18 cellular contexts compared by ENCODE assay signal in genomic region chr1:245041058-245041698, GRCh38.
DNase-seq lines count a peak whose midpoint lies in the region; ATAC-seq, FAIRE-seq and TF ChIP-seq lines count a peak whose summit lies in the region.
"Had no signal": no experiment of that assay in that cellular context is flagged by ENCODE, and none has a peak within 500 bp of the region (broad histone marks: within the 10 kb centered on the region; RNA-seq: fewer than 3 reads in every experiment).

No MANE protein-coding gene starts in this region.

- in situ Hi-C loops in GM12878 (cut with MboI) = loop anchor here (5.0 kb wide), 2 partner anchors 239 to 434 kb away; no protein-coding TSS in a partner anchor

- ATAC-seq in GM12878 = peak; percentile 40; the same call in 2 of the 3 replicates
- no peak for ATAC-seq in activated naive CD4-positive, alpha-beta T cell treated with anti-CD3 and anti-CD28 coated beads, Interleukin-2, amount 50 U/mL, for 72 hours
- ATAC-seq: HCT116 had no signal

- H3K27me3 Mint-ChIP-seq in Caco-2 (ENCODE audit: insufficient read depth, unreplicated experiment) = no peaks in the 10 kb centered on the region
- H3K27me3 Mint-ChIP-seq: B cell; CD4-positive, alpha-beta memory T cell had no signal

- H3K36me3 Mint-ChIP-seq in Caco-2 (ENCODE audit: insufficient read depth, unreplicated experiment) = peaks cover 4% of the 10 kb centered on the region
- no peaks in the 10 kb centered on the region for H3K36me3 Mint-ChIP-seq in activated naive CD4-positive, alpha-beta T cell treated with anti-CD3 and anti-CD28 coated beads, Interleukin-2, amount 50 U/mL, for 72 hours
- H3K36me3 Mint-ChIP-seq: CD4-positive, alpha-beta memory T cell had no signal

- no peak overlapping the region for H3K9ac ChIP-seq in GM12878 (ENCODE audit: control insufficient read depth, insufficient read depth, low read length)

- BruUV-seq in Caco-2 (replicated peaks; lab: Mats Ljungman, UMichigan) (TSS peak; percentile 19), GM12878 (replicated peaks; lab: Mats Ljungman, UMichigan) (no TSS peak), A673 (replicated peaks; lab: Mats Ljungman, UMichigan) (no TSS peak)

- no peak for TF ChIP-seq EP300 in GM12878 (IDR thresholded peaks at IDR 0.05; ENCODE audit: borderline replicate concordance in 1 of 2, control insufficient read depth in 1 of 2, low read depth in 2 of 2, low read length in 2 of 2)

- H3K4me3 ChIP-seq in BE2C (ENCODE audit: low read depth, low read length) = no peak overlapping the region
- H3K4me3 ChIP-seq in Caco-2 (ENCODE audit: low read depth, low read length) = no peak overlapping the region
- H3K4me3 ChIP-seq in GM12878 = no peak overlapping the region
- no peak overlapping the region for H3K4me3 ChIP-seq in A673 (ENCODE audit: low read depth, low read length, poor library complexity, severe bottlenecking)
- H3K4me3 ChIP-seq: MG63, PC-9 had no signal

- DNase-seq in BE2C (no peak), Caco-2 (peak in 1 of 2 experiments; percentile 46), NCI-H82 treated with DMSO at 0.1 percent for 48 hours (lab: John Stamatoyannopoulos, UW; ENCODE audit: unreplicated experiment) (peak; percentile 33), GM12878 (ENCODE audit: low read depth, low spot score) (no peak), A673 (ENCODE audit: low spot score) (no peak), NCI-H187 treated with DMSO at 0.1 percent for 48 hours (lab: John Stamatoyannopoulos, UW) (no peak)
- DNase-seq in activated naive CD4-positive, alpha-beta T cell treated with anti-CD3 and anti-CD28 coated beads, Interleukin-2, amount 50 U/mL, for 72 hours (ENCODE audit: low spot score in 2 of 2) = no peak
- DNase-seq: CD4-positive, alpha-beta memory T cell; DMS79 treated with DMSO at 0.1 percent for 48 hours; KG1; MG63; NCI-H1930; NCI-H2171 treated with DMSO at 0.1 percent for 48 hours; NCI-H748 treated with DMSO at 0.1 percent for 48 hours; PC-9; T-helper 9 cell had no signal

- no peak overlapping the region for H3K4me2 ChIP-seq in GM12878 (ENCODE audit: control insufficient read depth, insufficient read depth)
- H3K4me2 ChIP-seq: PC-9 had no signal

- RAD21 ChIA-PET in GM12878 (lab: Charles Lee; ENCODE audit: unreplicated experiment) = interaction anchor here (0.8 to 5.9 kb wide), 10 partner anchors 9 to 437 kb away, joined by 3 to 109 read pairs (median 8); no protein-coding TSS in a partner anchor

- TF ChIP-seq RAD21 in GM12878 (IDR thresholded peaks at IDR 0.05; ENCODE audit: insufficient read depth, low read depth, low read length) = no peak

- no peaks in the 10 kb centered on the region for H3K79me2 ChIP-seq in GM12878 (ENCODE audit: control insufficient read depth, insufficient read depth, low read length)

- no peak for TF ChIP-seq POLR2A in GM12878 (IDR thresholded peaks at IDR 0.05; ENCODE audit: low read depth, low read length)

- peaks cover 35% of the 10 kb centered on the region for H3K4me1 Mint-ChIP-seq in Caco-2 (ENCODE audit: low read depth, unreplicated experiment)
- H3K4me1 Mint-ChIP-seq: B cell had no signal

- SMC1A ChIA-PET in GM12878 (lab: Charles Lee; ENCODE audit: uncharacterized antibody, unreplicated experiment) = interaction anchor here (1.0 to 4.0 kb wide), 18 partner anchors 20 to 437 kb away, joined by 3 to 91 read pairs (median 8); partner anchors contain the start of gene HNRNPU

- no peaks in the 10 kb centered on the region for H4K20me1 ChIP-seq in GM12878 (ENCODE audit: control insufficient read depth, insufficient read depth)

- FAIRE-seq in GM12878 (lab: Jason Lieb, UNC) = peak; percentile 27

- no peak overlapping the region for H2AFZ ChIP-seq in GM12878 (ENCODE audit: control insufficient read depth, low read depth, low read length)
- H2AFZ ChIP-seq: PC-9 had no signal

- H3K4me3 Mint-ChIP-seq in Caco-2 (ENCODE audit: unreplicated experiment) = peak overlapping the region; percentile 40
- H3K4me3 Mint-ChIP-seq: B cell; CD4-positive, alpha-beta memory T cell had no signal

- CTCF ChIA-PET in Caco-2 (lab: Charles Lee) (interaction anchor here (0.5 to 0.6 kb wide), 2 partner anchors 21 to 46 kb away, joined by 3 to 5 read pairs; no protein-coding TSS in a partner anchor), GM12878 (lab: Yijun Ruan, JAX) (interaction anchor here (1.2 to 5.5 kb wide), 16 partner anchors 9 to 451 kb away, joined by 3 to 239 read pairs (median 14); partner anchors contain the start of genes COX20 and HNRNPU), A673 (lab: Charles Lee) (no interaction called here)

- H3K27ac ChIP-seq in GM12878 (ENCODE audit: control insufficient read depth, insufficient read depth) = no peak overlapping the region
- H3K27ac ChIP-seq in A673 (ENCODE audit: low read depth, low read length, poor library complexity, severe bottlenecking) = no peak overlapping the region
- H3K27ac ChIP-seq: PC-9 had no signal

- POLR2A ChIA-PET in Caco-2 (lab: Charles Lee) (no interaction called here), GM12878 (lab: Charles Lee) (interaction anchor here (0.9 kb wide), 1 partner anchor 179 kb away, joined by 7 read pairs; no protein-coding TSS in a partner anchor), A673 (lab: Charles Lee; ENCODE audit: low non-redundant PET) (no interaction called here)

- intact Hi-C loops in Caco-2 (cut with micrococcal nuclease; ENCODE audit: unreplicated experiment) = loop anchor here (2.0 to 10.0 kb wide), 2 partner anchors 14 to 306 kb away; a partner anchor contains a TSS
- intact Hi-C loops in GM12878 (cut with micrococcal nuclease; ENCODE audit: unreplicated experiment) = no loop called here
- intact Hi-C loops in A673 (cut with micrococcal nuclease; ENCODE audit: unreplicated experiment) = loop anchor here (5.0 to 10.0 kb wide), 3 partner anchors 69 to 206 kb away; partner anchors contain the start of genes COX20 and HNRNPU

- WGBS in GM12878 (ENCODE audit: insufficient coverage, insufficient replicate concordance, low lambda C conversion rate, missing lambda C conversion rate) = 63% methylated on average over 9 of the region's 9 CpGs

- H3K9me3 ChIP-seq in BE2C = no peaks in the 10 kb centered on the region
- 0 out of 2 replicates have a peak, but pooled peaks cover 4% of the 10 kb centered on the region for H3K9me3 ChIP-seq in Caco-2
- no peaks in the 10 kb centered on the region for H3K9me3 ChIP-seq in GM12878 (replicated peaks; ENCODE audit: control insufficient read depth, insufficient read depth, low read length)
- H3K9me3 ChIP-seq in A673 (ENCODE audit: low read depth, low read length, poor library complexity, severe bottlenecking) = no peaks in the 10 kb centered on the region

- H3K36me3 ChIP-seq in BE2C (no peaks in the 10 kb centered on the region; the same call in 1 of the 2 replicates), Caco-2 (ENCODE audit: control insufficient read depth, insufficient read depth, low read length) (no peaks in the 10 kb centered on the region), GM12878 (ENCODE audit: control insufficient read depth in 2 of 2, insufficient read depth in 2 of 2, low read length in 1 of 2) (no peaks in the 10 kb centered on the region), A673 (ENCODE audit: insufficient read depth, low read length, poor library complexity, severe bottlenecking) (no peaks in the 10 kb centered on the region)
- H3K36me3 ChIP-seq: MG63 had no signal

- H3K4me1 ChIP-seq in BE2C (peaks cover 21% of the 10 kb centered on the region), Caco-2 (peaks cover 55% of the 10 kb centered on the region), GM12878 (ENCODE audit: control insufficient read depth, insufficient read depth, low read length) (no peaks in the 10 kb centered on the region), A673 (ENCODE audit: insufficient read depth, low read length, poor library complexity, severe bottlenecking) (no peaks in the 10 kb centered on the region)

- peak overlapping the region; percentile 50 for H3K27ac Mint-ChIP-seq in Caco-2 (ENCODE audit: unreplicated experiment)
- H3K27ac Mint-ChIP-seq in activated naive CD4-positive, alpha-beta T cell treated with anti-CD3 and anti-CD28 coated beads, Interleukin-2, amount 50 U/mL, for 72 hours = no peak overlapping the region
- H3K27ac Mint-ChIP-seq: B cell; CD4-positive, alpha-beta memory T cell had no signal

- TF ChIP-seq CTCF in BE2C (IDR thresholded peaks at IDR 0.05; ENCODE audit: low read depth, low read length) (peak; percentile 16), Caco-2 (IDR thresholded peaks at IDR 0.05; ENCODE audit: insufficient read depth in 1 of 2, low read depth in 1 of 2, low read length in 1 of 2, severe bottlenecking in 1 of 2, unreplicated experiment in 1 of 2) (peak in 1 of 2 experiments; percentile 10), GM12878 (IDR thresholded peaks at IDR 0.05 in 2 of 3, conservative IDR thresholded peaks at IDR 0.05 in 1 of 3; ENCODE audit: control insufficient read depth in 2 of 3, extremely low read depth in 1 of 3, insufficient read depth in 1 of 3, low read depth in 3 of 3, low read length in 3 of 3) (no peak), A673 (conservative IDR thresholded peaks at IDR 0.05; ENCODE audit: low read depth, low read length) (no peak)

- no peaks in the 10 kb centered on the region for H3K27me3 ChIP-seq in BE2C
- no peaks in the 10 kb centered on the region for H3K27me3 ChIP-seq in Caco-2 (replicated peaks; ENCODE audit: control insufficient read depth, insufficient read depth, low read length)
- no peaks in the 10 kb centered on the region for H3K27me3 ChIP-seq in GM12878 (replicated peaks in 1 of 2; ENCODE audit: control insufficient read depth in 2 of 2, insufficient read depth in 2 of 2, low read length in 1 of 2)
- H3K27me3 ChIP-seq in A673 (replicated peaks; ENCODE audit: insufficient read depth, low read depth, low read length, poor library complexity) = no peaks in the 10 kb centered on the region
- H3K27me3 ChIP-seq: MG63 had no signal

- no peaks in the 10 kb centered on the region for H3K9me3 Mint-ChIP-seq in Caco-2 (ENCODE audit: unreplicated experiment)
- H3K9me3 Mint-ChIP-seq in activated naive CD4-positive, alpha-beta T cell treated with anti-CD3 and anti-CD28 coated beads, Interleukin-2, amount 50 U/mL, for 72 hours = no peaks in the 10 kb centered on the region
- H3K9me3 Mint-ChIP-seq: CD4-positive, alpha-beta memory T cell had no signal

TF ChIP-seq in GM12878, 131 proteins besides CTCF, POLR2A, EP300 and RAD21 (continues in another document):
- TF ChIP-seq RCOR1 (conservative IDR thresholded peaks at IDR 0.05; ENCODE audit: low read depth, low read length) (no peak), NBN (IDR thresholded peaks at IDR 0.05) (no peak), ZNF274 (IDR thresholded peaks at IDR 0.05; ENCODE audit: insufficient read depth, insufficient read length) (no peak), ETV6 (conservative IDR thresholded peaks at IDR 0.05 in 1 of 2, IDR thresholded peaks at IDR 0.05 in 1 of 2; ENCODE audit: borderline replicate concordance in 1 of 2, low read depth in 1 of 2) (no peak), JUNB (IDR thresholded peaks at IDR 0.05) (no peak)
